ENCODE assay signal across 7 cellular contexts in genomic region chr3:52831500-52832301, GRCh38. TPM values are rescaled to one million over a fixed set of nuclear protein-coding genes. Genes with fewer than 3 reads are reported as not detected.
DNase-seq lines count a peak whose midpoint lies in the region; ATAC-seq and TF ChIP-seq lines count a peak whose summit lies in the region.

No MANE protein-coding gene starts in this region.

- H3K36me3 ChIP-seq in SJSA1 (no peaks in the 10 kb centered on the region), stomach (peaks cover 9 to 30% (median 19%) of the 10 kb centered on the region in 4 donors)

- intact Hi-C loops in stomach (cut with DNase I; ENCODE audit: low total_unique reads) = no loop called here

- TF ChIP-seq EP300 in stomach (IDR thresholded peaks at IDR 0.05) = no peak

- WGBS in stomach, 5 donors = 54 to 69% (median 57%) methylated on average over 19 to 21 of the region's 21 CpGs

- TF ChIP-seq POLR2A in stomach (IDR thresholded peaks at IDR 0.05) = no peak

- ATAC-seq in GM21786 (IDR thresholded peaks at IDR 0.05; ENCODE audit: unreplicated experiment) (no peak), GM21360 (IDR thresholded peaks at IDR 0.05; ENCODE audit: unreplicated experiment) (no peak), GM19463 (IDR thresholded peaks at IDR 0.05; ENCODE audit: unreplicated experiment) (no peak)

- H3K27ac ChIP-seq in SJSA1 = no peak overlapping the region
- peak overlapping the region in 4 of 5 donors; percentile 31 to 49 (median 37) for H3K27ac ChIP-seq in stomach

- peak; percentile 74 for DNase-seq in HK-2 (ENCODE audit: unreplicated experiment)
- DNase-seq in SJSA1 (ENCODE audit: low read depth in 1 of 2, low spot score in 2 of 2) = peak; percentile 74 to 85
- DNase-seq in foreskin fibroblast = peak; percentile 87 to 94
- DNase-seq in stomach = peak; percentile 31

- peaks cover 20% of the 10 kb centered on the region for H3K4me1 ChIP-seq in SJSA1 (replicated peaks)
- peaks cover 19 to 49% (median 36%) of the 10 kb centered on the region in 4 donors for H3K4me1 ChIP-seq in stomach

- TF ChIP-seq CTCF in foreskin fibroblast (IDR thresholded peaks at IDR 0.05; ENCODE audit: low read depth, low read length) = no peak
- TF ChIP-seq CTCF in stomach (IDR thresholded peaks at IDR 0.05) = no peak

- no peaks in the 10 kb centered on the region for H3K9me3 ChIP-seq in SJSA1 (replicated peaks)
- H3K9me3 ChIP-seq in stomach = no peaks in the 10 kb centered on the region

- no peak overlapping the region for H3K4me3 ChIP-seq in SJSA1
- no peak overlapping the region for H3K4me3 ChIP-seq in foreskin fibroblast (ENCODE audit: low read depth in 1 of 2, low read length in 2 of 2)
- no peak overlapping the region for H3K4me3 ChIP-seq in stomach

- H3K27me3 ChIP-seq in SJSA1 (replicated peaks) (no peaks in the 10 kb centered on the region), stomach (no peaks in the 10 kb centered on the region)

RNA-seq across cellular contexts. Expression of gene ITIH4, which starts 1.2 kb away (rescaled TPM):
- not detected in 2 replicates for total RNA-seq in SJSA1 (2014; rRNA removed; shearing (Covaris generic))
- total RNA-seq in stomach = 100 to 1,000 TPM in 1 of 5 donors, 10 to 100 TPM in 2, 1 to 10 TPM in 2; 1.7 to 300 (median 20.9) TPM
- 10 to 100 TPM in 2 of 3 donors, 1 to 10 TPM in 1; 7.1 to 41.7 (median 16.2) TPM for polyA plus RNA-seq in stomach

RNA-seq across cellular contexts. Expression of gene MUSTN1, which starts 3.1 kb away (rescaled TPM):
- not detected in 2 replicates for total RNA-seq in SJSA1 (2014; rRNA removed; shearing (Covaris generic))
- 10 to 100 TPM in 1 of 5 donors, 1 to 10 TPM in 2, not detected in 2; 1.8 to 24.1 (median 4.5) TPM for total RNA-seq in stomach
- polyA plus RNA-seq in stomach = 10 to 100 TPM; 12.9 to 45.5 (median 17.9) TPM

RNA-seq across cellular contexts. Expression of gene ITIH3, which starts 37.1 kb away (rescaled TPM):
- 4.0 and 8.9 TPM in 2 replicates for total RNA-seq in SJSA1 (2014; rRNA removed; shearing (Covaris generic))
- total RNA-seq in stomach = 100 to 1,000 TPM in 1 of 5 donors, 1 to 10 TPM in 3, not detected in 1; 1.1 to 210 (median 6.4) TPM
- polyA plus RNA-seq in stomach = 10 to 100 TPM in 1 of 3 donors, under 1 TPM in 1, not detected in 1; 0.19 to 14.4 TPM

RNA-seq across cellular contexts. Expression of gene ITIH1, which starts 54.3 kb away (rescaled TPM):
- total RNA-seq in SJSA1 (2014; rRNA removed; shearing (Covaris generic)) = not detected in 2 replicates
- not detected for total RNA-seq in stomach
- 1 to 10 TPM in 1 of 3 donors, not detected in 2; 1.9 TPM for polyA plus RNA-seq in stomach

Comparison
In these comparisons a context has a peak if more than half of its experiments do, and no peak if none do; other contexts are left out.
1. DNase-seq: peak in every context shown above with its lines; median percentile 90 in foreskin fibroblast; 80 in SJSA1; 74 in HK-2; 31 in stomach.